ENCODE assay signal across 9 cellular contexts in genomic region chr9:101449071-101449721, GRCh38. TPM values are rescaled to one million over a fixed set of nuclear protein-coding genes. Genes with fewer than 3 reads are reported as not detected.
DNase-seq lines count a peak whose midpoint lies in the region; ATAC-seq, FAIRE-seq and TF ChIP-seq lines count a peak whose summit lies in the region.
"Had no signal": no experiment of that assay in that cellular context is flagged by ENCODE, and none has a peak within 500 bp of the region (broad histone marks: within the 10 kb centered on the region; RNA-seq: fewer than 3 reads in every experiment).

No MANE protein-coding gene starts in this region.

- peak overlapping the region; percentile 25 for H3K56ac ChIP-seq in H1 (replicated peaks; ENCODE audit: insufficient read length, low read depth, low read length)

- peak; percentile 67 to 70 for TF ChIP-seq RAD21 in H1 (IDR thresholded peaks at IDR 0.05 in 1 of 2, conservative IDR thresholded peaks at IDR 0.05 in 1 of 2; ENCODE audit: low read depth in 2 of 2, low read length in 2 of 2)

- H4K8ac ChIP-seq in H1 (ENCODE audit: extremely low read depth, insufficient read depth, low read length), result peak overlapping the region; percentile 81

- no peaks in the 10 kb centered on the region for H3K79me2 ChIP-seq in H1 (ENCODE audit: control insufficient read depth in 1 of 2, insufficient read depth in 2 of 2, low read length in 2 of 2)

- H3K9me3 ChIP-seq in CD8-positive, alpha-beta T cell (ENCODE audit: low read length), result no peaks in the 10 kb centered on the region
- peaks cover 2 to 6% of the 10 kb centered on the region in 2 experiments; a peak in 2 of 4 replicates for H3K9me3 ChIP-seq in H1 (ENCODE audit: insufficient read depth in 2 of 2, low read depth in 1 of 2, low read length in 1 of 2)

- H3K4me1 ChIP-seq in CD8-positive, alpha-beta T cell (ENCODE audit: insufficient read depth, low read length), result no peaks in the 10 kb centered on the region
- no peaks in the 10 kb centered on the region; a peak in 1 of 7 replicates for H3K4me1 ChIP-seq in H1 (replicated peaks in 1 of 4; ENCODE audit: control insufficient read depth in 3 of 4, insufficient read depth in 4 of 4, low read length in 3 of 4)

- intact Hi-C loops in CD8-positive, alpha-beta T cell (cut with DNase I, micrococcal nuclease), result loop anchor here (1.0 to 2.0 kb wide), 2 partner anchors 81 to 82 kb away; no protein-coding TSS in a partner anchor

- no peak for TF ChIP-seq EP300 in H1 (IDR thresholded peaks at IDR 0.05; ENCODE audit: borderline replicate concordance in 1 of 2, low read depth in 2 of 2, low read length in 2 of 2)

- CTCF ChIA-PET in CD8-positive, alpha-beta T cell (lab: Charles Lee), result interaction anchor here (0.9 to 2.2 kb wide), 3 partner anchors 9 to 87 kb away, joined by 3 to 11 read pairs (median 11); no protein-coding TSS in a partner anchor
- CTCF ChIA-PET in activated CD8-positive, alpha-beta memory T cell treated with anti-CD3 and anti-CD28 coated beads, Interleukin-2, amount 10 ng/mL, durations not matched to agents 7 days and 5 days (lab: Charles Lee), result interaction anchor here (0.6 to 2.0 kb wide), 7 partner anchors 10 to 88 kb away, joined by 3 to 9 read pairs (median 4); partner anchors contain the start of gene RNF20
- CTCF ChIA-PET in H1 (lab: Charles Lee; ENCODE audit: partially characterized antibody), result interaction anchor here (0.6 to 2.3 kb wide), 48 partner anchors 9 to 150 kb away, joined by 3 to 48 read pairs (median 5); partner anchors contain the start of genes ALDOB, MRPL50, RNF20 and ZNF189

- ATAC-seq in CD8-positive, alpha-beta T cell, result peak; percentile 97
- ATAC-seq in GM19438 (IDR thresholded peaks at IDR 0.05; ENCODE audit: low read depth, unreplicated experiment) (peak; percentile 100), HG03469 (IDR thresholded peaks at IDR 0.05; ENCODE audit: unreplicated experiment) (peak; percentile 87)
- peak; percentile 98 for ATAC-seq in activated CD8-positive, alpha-beta memory T cell treated with anti-CD3 and anti-CD28 coated beads, Interleukin-2, amount 10 ng/mL, durations not matched to agents 7 days and 5 days

- peak overlapping the region in 1 of 4 experiments; percentile 69; a peak in 3 of 7 replicates for H3K9ac ChIP-seq in H1 (replicated peaks in 1 of 4; ENCODE audit: extremely low read depth in 1 of 4, low read depth in 3 of 4, low read length in 3 of 4)

- 3% methylated on average over 32 of the region's 40 CpGs; no CpG with 5 or more reads in 1 of the 2 experiments for WGBS in H1 (ENCODE audit: extremely low coverage in 1 of 2, insufficient coverage in 1 of 2, insufficient read length in 1 of 2, insufficient replicate concordance in 2 of 2, low coverage in 1 of 2, low lambda C conversion rate in 2 of 2, missing lambda C conversion rate in 1 of 2), 2 experiments

- H3K23me2 ChIP-seq in H1 (ENCODE audit: low read depth, low read length), result peaks cover 1% of the 10 kb centered on the region; the same call in 1 of the 2 replicates

- H2AFZ ChIP-seq in H1 (ENCODE audit: low read length), result peak overlapping the region; percentile 84; the same call in 1 of the 2 replicates

- no peak overlapping the region for H2BK20ac ChIP-seq in H1 (ENCODE audit: low read length)

- H3K4ac ChIP-seq in H1 (replicated peaks; ENCODE audit: insufficient read length, low read depth, low read length), result no peak overlapping the region

- peak overlapping the region; percentile 83 for H4K5ac ChIP-seq in H1 (ENCODE audit: insufficient read length, low read depth, low read length)

- no peak overlapping the region; the same call in 1 of the 2 replicates for H2BK12ac ChIP-seq in H1 (ENCODE audit: low read depth, low read length)

- no peaks in the 10 kb centered on the region for H3K79me1 ChIP-seq in H1 (ENCODE audit: low read depth, low read length)

- TF ChIP-seq CTCF in CD8-positive, alpha-beta T cell (IDR thresholded peaks at IDR 0.05), result peak; percentile 60
- TF ChIP-seq CTCF in H1 (IDR thresholded peaks at IDR 0.05; ENCODE audit: control extremely low read depth in 1 of 3, insufficient read depth in 1 of 3, low read depth in 1 of 3, low read length in 3 of 3), result peak; percentile 87 to 93 (median 87)

- H3K4me2 ChIP-seq in H1 (ENCODE audit: insufficient read depth in 1 of 2, low read depth in 2 of 2, low read length in 2 of 2), result peak overlapping the region; percentile 1 to 73; a peak in 3 of 4 replicates

- no peak overlapping the region for H2BK120ac ChIP-seq in H1 (replicated peaks; ENCODE audit: low read depth, low read length)

- no peak overlapping the region for H3K27ac ChIP-seq in CD8-positive, alpha-beta T cell (ENCODE audit: low read depth, low read length)
- H3K27ac ChIP-seq in H1 (ENCODE audit: low read depth, low read length), result no peak overlapping the region

- no peaks in the 10 kb centered on the region for H3K36me3 ChIP-seq in CD8-positive, alpha-beta T cell (ENCODE audit: insufficient read depth, low read length)
- no peaks in the 10 kb centered on the region for H3K36me3 ChIP-seq in H1 (ENCODE audit: control insufficient read depth in 2 of 4, insufficient read depth in 4 of 4, low read length in 3 of 4)

- peak overlapping the region; percentile 70 for H3K4me3 Mint-ChIP-seq in CD8-positive, alpha-beta T cell
- H3K4me3 Mint-ChIP-seq in activated CD8-positive, alpha-beta memory T cell treated with anti-CD3 and anti-CD28 coated beads, Interleukin-2, amount 10 ng/mL, durations not matched to agents 7 days and 5 days, result peak overlapping the region; percentile 54

- no peaks in the 10 kb centered on the region for H4K20me1 ChIP-seq in H1 (replicated peaks in 1 of 2; ENCODE audit: control insufficient read depth in 1 of 2, insufficient read depth in 2 of 2, low read length in 2 of 2)

- H3K9me3 Mint-ChIP-seq in CD8-positive, alpha-beta T cell, result peaks cover 3% of the 10 kb centered on the region
- H3K9me3 Mint-ChIP-seq in activated CD8-positive, alpha-beta memory T cell treated with anti-CD3 and anti-CD28 coated beads, Interleukin-2, amount 10 ng/mL, durations not matched to agents 7 days and 5 days (ENCODE audit: low read depth), result no peaks in the 10 kb centered on the region

- no peak overlapping the region for H2BK15ac ChIP-seq in H1 (ENCODE audit: low read length)

- H3K4me1 Mint-ChIP-seq in CD8-positive, alpha-beta T cell (ENCODE audit: low read depth), result peaks cover 11% of the 10 kb centered on the region
- peaks cover 4% of the 10 kb centered on the region for H3K4me1 Mint-ChIP-seq in activated CD8-positive, alpha-beta memory T cell treated with anti-CD3 and anti-CD28 coated beads, Interleukin-2, amount 10 ng/mL, durations not matched to agents 7 days and 5 days

- no peaks in the 10 kb centered on the region for H3K27me3 ChIP-seq in CD8-positive, alpha-beta T cell (ENCODE audit: insufficient read depth, low read length)
- H3K27me3 ChIP-seq in H1 (replicated peaks in 1 of 4; ENCODE audit: control insufficient read depth in 3 of 4, extremely low read depth in 1 of 4, insufficient read depth in 3 of 4, low read length in 3 of 4), result no peaks in the 10 kb centered on the region

- H2BK5ac ChIP-seq in H1 (ENCODE audit: low read depth, low read length), result no peak overlapping the region

- no peak overlapping the region for H2AK5ac ChIP-seq in H1 (ENCODE audit: low read depth, low read length)

- DNase-seq in CD8-positive, alpha-beta T cell, result peak; percentile 21 to 65 (median 46)
- DNase-seq in NCI-H69 (lab: John Stamatoyannopoulos, UW), result peak; percentile 95
- peak; percentile 57 for DNase-seq in activated CD8-positive, alpha-beta memory T cell treated with anti-CD3 and anti-CD28 coated beads, Interleukin-2, amount 10 ng/mL, durations not matched to agents 7 days and 5 days
- DNase-seq in H1 (ENCODE audit: low read depth in 1 of 2, low spot score in 2 of 2), result peak; percentile 44 to 92
- peak; percentile 71 for DNase-seq in medulla oblongata (ENCODE audit: extremely low spot score)
- peak; percentile 19 for DNase-seq in stimulated activated CD8-positive, alpha-beta memory T cell treated with anti-CD3 and anti-CD28 coated beads, Interleukin-15, amount 100 ng/mL, for 1 hour (ENCODE audit: low read depth)

- POLR2A ChIA-PET in CD8-positive, alpha-beta T cell (lab: Charles Lee), result interaction anchor here (0.9 kb wide), 2 partner anchors 51 to 84 kb away, joined by 3 to 5 read pairs; partner anchors contain the start of genes MRPL50, RNF20 and ZNF189
- POLR2A ChIA-PET in H1 (lab: Charles Lee; ENCODE audit: partially characterized antibody), result interaction anchor here (1.0 to 1.6 kb wide), 3 partner anchors 9 to 85 kb away, joined by 3 to 6 read pairs (median 3); partner anchors contain the start of gene RNF20

- no peak overlapping the region for H3K23ac ChIP-seq in H1 (ENCODE audit: insufficient read length)

- TF ChIP-seq POLR2A in H1 (IDR thresholded peaks at IDR 0.05; ENCODE audit: control extremely low read depth in 1 of 2, low read depth in 2 of 2, low read length in 2 of 2), result 0 out of 3 replicates have a peak, but pooled peaks of 1 of the 2 experiments have one; percentile 33

- H3K4me3 ChIP-seq in CD8-positive, alpha-beta T cell (ENCODE audit: low read depth, low read length), result peak overlapping the region; percentile 46
- H3K4me3 ChIP-seq in H1 (ENCODE audit: extremely low read depth in 1 of 4, insufficient read depth in 2 of 4, low read depth in 3 of 4, low read length in 4 of 4), result peak overlapping the region; percentile 53 to 83 (median 67)

- H3K27ac Mint-ChIP-seq in CD8-positive, alpha-beta T cell, result no peak overlapping the region
- H3K27ac Mint-ChIP-seq in activated CD8-positive, alpha-beta memory T cell treated with anti-CD3 and anti-CD28 coated beads, Interleukin-2, amount 10 ng/mL, durations not matched to agents 7 days and 5 days, result no peak overlapping the region

- peak; percentile 60 for FAIRE-seq in H1 (lab: Jason Lieb, UNC)
- FAIRE-seq: TTC549 had no signal

- H3K14ac ChIP-seq in H1 (ENCODE audit: insufficient read length), result no peak overlapping the region

- H3K18ac ChIP-seq in H1 (ENCODE audit: extremely low read depth, low read length), result peak overlapping the region; percentile 75; the same call in 1 of the 2 replicates

- peak overlapping the region; percentile 34 for H4K91ac ChIP-seq in H1 (replicated peaks; ENCODE audit: insufficient read length, low read length)

- H3K36me3 Mint-ChIP-seq in CD8-positive, alpha-beta T cell, result no peaks in the 10 kb centered on the region
- no peaks in the 10 kb centered on the region for H3K36me3 Mint-ChIP-seq in activated CD8-positive, alpha-beta memory T cell treated with anti-CD3 and anti-CD28 coated beads, Interleukin-2, amount 10 ng/mL, durations not matched to agents 7 days and 5 days

- H3K27me3 Mint-ChIP-seq in CD8-positive, alpha-beta T cell (ENCODE audit: low read depth), result peaks cover 52% of the 10 kb centered on the region
- peaks cover 52% of the 10 kb centered on the region for H3K27me3 Mint-ChIP-seq in activated CD8-positive, alpha-beta memory T cell treated with anti-CD3 and anti-CD28 coated beads, Interleukin-2, amount 10 ng/mL, durations not matched to agents 7 days and 5 days

RNA-seq across cellular contexts. Expression of gene ALDOB, which starts 13.6 kb away (rescaled TPM):
- total RNA-seq in CD8-positive, alpha-beta T cell, result not detected
- not detected for total RNA-seq in activated CD8-positive, alpha-beta memory T cell treated with anti-CD3 and anti-CD28 coated beads, Interleukin-2, amount 10 ng/mL, durations not matched to agents 7 days and 5 days
- not detected in 2 replicates for total RNA-seq in H1 (2021; fragmentation: NEBNext Ultra II Directional; extraction: Animal tissue kit (Norgen Biotek cat#: 25700))
- polyA plus RNA-seq in H1 (2011; rRNA removed), result not detected in 2 replicates
- not detected for polyA plus RNA-seq in H1 (2011; cell fraction: cytosol; rRNA removed)
- not detected for polyA plus RNA-seq in H1 (2011; cell fraction: nucleus; rRNA removed)
- not detected in 4 replicates for polyA plus RNA-seq in H1 (2012, experiment 1 of 2)
- not detected for polyA plus RNA-seq in H1 (2012, experiment 2 of 2)
- polyA plus RNA-seq in H1 (2013, experiment 1 of 2), result not detected
- polyA plus RNA-seq in H1 (2013, experiment 2 of 2), result not detected
- not detected in 2 replicates for polyA minus RNA-seq in H1 (2011; rRNA and poly(A)+ RNA removed)
- not detected for polyA minus RNA-seq in H1 (2011; cell fraction: cytosol; rRNA and poly(A)+ RNA removed)
- polyA minus RNA-seq in H1 (2011; cell fraction: nucleus; rRNA and poly(A)+ RNA removed), result not detected

RNA-seq across cellular contexts. Expression of gene ZNF189, which starts 50.5 kb away (rescaled TPM):
- 1 to 10 TPM; 4.0 to 5.2 TPM for total RNA-seq in CD8-positive, alpha-beta T cell
- total RNA-seq in activated CD8-positive, alpha-beta memory T cell treated with anti-CD3 and anti-CD28 coated beads, Interleukin-2, amount 10 ng/mL, durations not matched to agents 7 days and 5 days, result 10 to 100 TPM in 1 of 2 experiments, 1 to 10 TPM in 1; 9.2 to 12.6 TPM
- 11.9 and 12.3 TPM in 2 replicates for total RNA-seq in H1 (2021; fragmentation: NEBNext Ultra II Directional; extraction: Animal tissue kit (Norgen Biotek cat#: 25700))
- polyA plus RNA-seq in H1 (2011; rRNA removed), result 1.1 and 1.9 TPM in 2 replicates
- 3.0 TPM for polyA plus RNA-seq in H1 (2011; cell fraction: cytosol; rRNA removed)
- polyA plus RNA-seq in H1 (2011; cell fraction: nucleus; rRNA removed), result 1.3 TPM
- 5.3 to 11.0 TPM (median 6.4 TPM) in 4 replicates for polyA plus RNA-seq in H1 (2012, experiment 1 of 2)
- polyA plus RNA-seq in H1 (2012, experiment 2 of 2), result 0.64 TPM
- 6.0 TPM for polyA plus RNA-seq in H1 (2013, experiment 1 of 2)
- 5.9 TPM for polyA plus RNA-seq in H1 (2013, experiment 2 of 2)
- 5.1 and 6.1 TPM in 2 replicates for polyA minus RNA-seq in H1 (2011; rRNA and poly(A)+ RNA removed)
- polyA minus RNA-seq in H1 (2011; cell fraction: cytosol; rRNA and poly(A)+ RNA removed), result 6.5 TPM
- 15.6 TPM for polyA minus RNA-seq in H1 (2011; cell fraction: nucleus; rRNA and poly(A)+ RNA removed)

RNA-seq across cellular contexts. Expression of gene MRPL50, which starts 50.8 kb away (rescaled TPM):
- total RNA-seq in CD8-positive, alpha-beta T cell, result 1 to 10 TPM; 7.5 to 8.4 TPM
- total RNA-seq in activated CD8-positive, alpha-beta memory T cell treated with anti-CD3 and anti-CD28 coated beads, Interleukin-2, amount 10 ng/mL, durations not matched to agents 7 days and 5 days, result 10 to 100 TPM in 1 of 2 experiments, 1 to 10 TPM in 1; 8.3 to 10.5 TPM
- total RNA-seq in H1 (2021; fragmentation: NEBNext Ultra II Directional; extraction: Animal tissue kit (Norgen Biotek cat#: 25700)), result 24.0 and 25.1 TPM in 2 replicates
- 8.4 and 17.8 TPM in 2 replicates for polyA plus RNA-seq in H1 (2011; rRNA removed)
- 14.9 TPM for polyA plus RNA-seq in H1 (2011; cell fraction: cytosol; rRNA removed)
- 3.2 TPM for polyA plus RNA-seq in H1 (2011; cell fraction: nucleus; rRNA removed)
- 12.1 to 18.8 TPM (median 14.8 TPM) in 4 replicates for polyA plus RNA-seq in H1 (2012, experiment 1 of 2)
- polyA plus RNA-seq in H1 (2012, experiment 2 of 2), result 11.9 TPM
- 18.6 TPM for polyA plus RNA-seq in H1 (2013, experiment 1 of 2)
- polyA plus RNA-seq in H1 (2013, experiment 2 of 2), result 19.2 TPM
- 4.3 TPM in 2 replicates for polyA minus RNA-seq in H1 (2011; rRNA and poly(A)+ RNA removed)
- 3.9 TPM for polyA minus RNA-seq in H1 (2011; cell fraction: cytosol; rRNA and poly(A)+ RNA removed)
- 7.3 TPM for polyA minus RNA-seq in H1 (2011; cell fraction: nucleus; rRNA and poly(A)+ RNA removed)

Comparison
In these comparisons a context has a peak if more than half of its experiments do, and no peak if none do; other contexts are left out.
1. DNase-seq: peak in every context shown above with its lines; median percentile 95 in NCI-H69; 71 in medulla oblongata; 68 in H1; 57 in activated CD8-positive, alpha-beta memory T cell treated with anti-CD3 and anti-CD28 coated beads, Interleukin-2, amount 10 ng/mL, durations not matched to agents 7 days and 5 days; 46 in CD8-positive, alpha-beta T cell; 19 in stimulated activated CD8-positive, alpha-beta memory T cell treated with anti-CD3 and anti-CD28 coated beads, Interleukin-15, amount 100 ng/mL, for 1 hour.